18 cellular contexts compared by ENCODE assay signal in genomic region chr1:19329188-19329587, GRCh38. TPM values are rescaled to one million over a fixed set of nuclear protein-coding genes. Genes with fewer than 3 reads are reported as not detected.
DNase-seq lines count a peak whose midpoint lies in the region; ATAC-seq, FAIRE-seq and TF ChIP-seq lines count a peak whose summit lies in the region.
"Had no signal": no experiment of that assay in that cellular context is flagged by ENCODE, and none has a peak within 500 bp of the region (broad histone marks: within the 10 kb centered on the region; RNA-seq: fewer than 3 reads in every experiment).

No MANE protein-coding gene starts in this region.

- CTCF ChIA-PET in Caco-2 (lab: Charles Lee), result no interaction called here
- CTCF ChIA-PET in RWPE1 (lab: Yijun Ruan, JAX), result no interaction called here

- peaks cover 26% of the 10 kb centered on the region for H3K36me3 Mint-ChIP-seq in Caco-2 (ENCODE audit: insufficient read depth, unreplicated experiment)
- peaks cover 43% of the 10 kb centered on the region for H3K36me3 Mint-ChIP-seq in central memory CD8-positive, alpha-beta T cell (ENCODE audit: insufficient read depth)
- H3K36me3 Mint-ChIP-seq in stimulated activated naive B cell treated with anti-CD40 and anti-IgM and Interleukin-4, amounts not matched to agents 10 μg/mL and 1 μg/mL and 100 μg/mL, for 72 hours, result peaks cover 32 to 47% of the 10 kb centered on the region in 2 donors

- H3K36me3 ChIP-seq in Caco-2 (ENCODE audit: control insufficient read depth, insufficient read depth, low read length), result no peaks in the 10 kb centered on the region; the same call in 1 of the 2 replicates

- TF ChIP-seq CTCF in Caco-2 (IDR thresholded peaks at IDR 0.05; ENCODE audit: insufficient read depth in 1 of 2, low read depth in 1 of 2, low read length in 1 of 2, severe bottlenecking in 1 of 2, unreplicated experiment in 1 of 2) (no peak), RWPE1 (conservative IDR thresholded peaks at IDR 0.05; ENCODE audit: low read depth) (no peak)

- BruUV-seq in Caco-2 (replicated peaks; lab: Mats Ljungman, UMichigan), result no TSS peak

- H3K4me3 Mint-ChIP-seq in Caco-2 (ENCODE audit: unreplicated experiment), result no peak overlapping the region
- H3K4me3 Mint-ChIP-seq in central memory CD8-positive, alpha-beta T cell, result peak overlapping the region; percentile 14
- no peak overlapping the region for H3K4me3 Mint-ChIP-seq in stimulated activated naive B cell treated with anti-CD40 and anti-IgM and Interleukin-4, amounts not matched to agents 10 μg/mL and 1 μg/mL and 100 μg/mL, for 72 hours
- H3K4me3 Mint-ChIP-seq: CD4-positive, CD25-positive, alpha-beta regulatory T cell had no signal

- POLR2A ChIA-PET in Caco-2 (lab: Charles Lee), result interaction anchor here (0.6 kb wide), 1 partner anchor 114 kb away, joined by 4 read pairs; no protein-coding TSS in a partner anchor
- POLR2A ChIA-PET in RWPE1 (lab: Yijun Ruan, JAX; ENCODE audit: low non-redundant PET), result no interaction called here

- no peak overlapping the region for H3K4me3 ChIP-seq in Caco-2 (ENCODE audit: low read depth, low read length)
- H3K4me3 ChIP-seq: BLaER1 treated with 17β-estradiol and CSF1 and Interleukin-3, amounts not matched to agents 10 nM and 100 nM had no signal

- no peak for ATAC-seq in central memory CD8-positive, alpha-beta T cell (replicated peaks; ENCODE audit: extremely low read depth, poor library complexity, severe bottlenecking)
- ATAC-seq in stimulated activated naive B cell treated with anti-CD40 and anti-IgM and Interleukin-4, amounts not matched to agents 10 μg/mL and 1 μg/mL and 100 μg/mL, for 72 hours (replicated peaks), result no peak
- no peak for ATAC-seq in HG02884 (IDR thresholded peaks at IDR 0.05; ENCODE audit: unreplicated experiment)

- no peaks in the 10 kb centered on the region for H3K9me3 Mint-ChIP-seq in Caco-2 (ENCODE audit: unreplicated experiment)
- no peaks in the 10 kb centered on the region for H3K9me3 Mint-ChIP-seq in central memory CD8-positive, alpha-beta T cell
- no peaks in the 10 kb centered on the region for H3K9me3 Mint-ChIP-seq in stimulated activated naive B cell treated with anti-CD40 and anti-IgM and Interleukin-4, amounts not matched to agents 10 μg/mL and 1 μg/mL and 100 μg/mL, for 72 hours
- H3K9me3 Mint-ChIP-seq: CD4-positive, CD25-positive, alpha-beta regulatory T cell; HFFc6 had no signal

- H3K27ac ChIP-seq in RWPE1, result peak overlapping the region; percentile 17; the same call in 1 of the 2 replicates
- H3K27ac ChIP-seq: BLaER1 treated with 17β-estradiol and CSF1 and Interleukin-3, amounts not matched to agents 10 nM and 100 nM had no signal

- no peaks in the 10 kb centered on the region for H3K27me3 ChIP-seq in Caco-2 (replicated peaks; ENCODE audit: control insufficient read depth, insufficient read depth, low read length)
- H3K27me3 ChIP-seq: BLaER1 treated with 17β-estradiol and CSF1 and Interleukin-3, amounts not matched to agents 10 nM and 100 nM had no signal

- H3K4me1 ChIP-seq in Caco-2, result no peaks in the 10 kb centered on the region

- no peaks in the 10 kb centered on the region for H3K27me3 Mint-ChIP-seq in Caco-2 (ENCODE audit: insufficient read depth, unreplicated experiment)
- no peaks in the 10 kb centered on the region for H3K27me3 Mint-ChIP-seq in central memory CD8-positive, alpha-beta T cell
- no peaks in the 10 kb centered on the region for H3K27me3 Mint-ChIP-seq in stimulated activated naive B cell treated with anti-CD40 and anti-IgM and Interleukin-4, amounts not matched to agents 10 μg/mL and 1 μg/mL and 100 μg/mL, for 72 hours
- H3K27me3 Mint-ChIP-seq: CD4-positive, CD25-positive, alpha-beta regulatory T cell had no signal

- intact Hi-C loops in Caco-2 (cut with micrococcal nuclease; ENCODE audit: unreplicated experiment), result no loop called here

- FAIRE-seq in GM19239 (lab: Jason Lieb, UNC), result no peak
- FAIRE-seq: GM12891 had no signal

- DNase-seq in Caco-2 (no peak), RWPE1 (ENCODE audit: low spot score) (no peak), GM19239 (ENCODE audit: insufficient read length, low spot score) (no peak)
- no peak for DNase-seq in central memory CD8-positive, alpha-beta T cell (ENCODE audit: low spot score in 2 of 2)
- no peak for DNase-seq in stimulated activated naive B cell treated with anti-CD40 and anti-IgM and Interleukin-4, amounts not matched to agents 10 μg/mL and 1 μg/mL and 100 μg/mL, for 72 hours
- DNase-seq in activated naive CD4-positive, alpha-beta T cell treated with anti-CD3 and anti-CD28 coated beads, Interleukin-2, amount 50 U/mL, for 16 hours, result no peak
- DNase-seq: ACHN; CD4-positive, CD25-positive, alpha-beta regulatory T cell; DMS79; HCEC 1CT; HFFc6; IMR-90; KG1 had no signal

- no peaks in the 10 kb centered on the region for H3K9me3 ChIP-seq in Caco-2
- H3K9me3 ChIP-seq: BLaER1 treated with 17β-estradiol and CSF1 and Interleukin-3, amounts not matched to agents 10 nM and 100 nM had no signal

- H3K4me1 Mint-ChIP-seq in Caco-2 (ENCODE audit: low read depth, unreplicated experiment), result no peaks in the 10 kb centered on the region
- no peaks in the 10 kb centered on the region for H3K4me1 Mint-ChIP-seq in central memory CD8-positive, alpha-beta T cell
- no peaks in the 10 kb centered on the region for H3K4me1 Mint-ChIP-seq in stimulated activated naive B cell treated with anti-CD40 and anti-IgM and Interleukin-4, amounts not matched to agents 10 μg/mL and 1 μg/mL and 100 μg/mL, for 72 hours

- H3K27ac Mint-ChIP-seq in Caco-2 (ENCODE audit: unreplicated experiment), result peak overlapping the region; percentile 10
- H3K27ac Mint-ChIP-seq in central memory CD8-positive, alpha-beta T cell (ENCODE audit: low read depth), result peak overlapping the region; percentile 65
- peak overlapping the region; percentile 14 for H3K27ac Mint-ChIP-seq in stimulated activated naive B cell treated with anti-CD40 and anti-IgM and Interleukin-4, amounts not matched to agents 10 μg/mL and 1 μg/mL and 100 μg/mL, for 72 hours
- H3K27ac Mint-ChIP-seq: HFFc6 had no signal

RNA-seq across cellular contexts. Expression of gene SLC66A1, which starts 17.1 kb away (rescaled TPM):
- total RNA-seq in Caco-2 (2022), result 22.0 and 24.0 TPM in 2 replicates

RNA-seq across cellular contexts. Expression of gene AKR7A2, which starts 17.2 kb away (rescaled TPM):
- 55.4 and 56.7 TPM in 2 replicates for total RNA-seq in Caco-2 (2022)

RNA-seq across cellular contexts. Expression of gene AKR7A3, which starts 40.6 kb away (rescaled TPM):
- 2.4 and 2.8 TPM in 2 replicates for total RNA-seq in Caco-2 (2022)
- total RNA-seq: A172, G401 had no signal

Comparison
In these comparisons a context has a peak if more than half of its experiments do, and no peak if none do; other contexts are left out.
1. H3K27ac Mint-ChIP-seq: peak in every context shown above with its lines; median percentile 65 in central memory CD8-positive, alpha-beta T cell; 14 in stimulated activated naive B cell treated with anti-CD40 and anti-IgM and Interleukin-4, amounts not matched to agents 10 μg/mL and 1 μg/mL and 100 μg/mL, for 72 hours; 10 in Caco-2.